Comparison of ENCODE assay signal across 27 cellular contexts in genomic region chr17:40407460-40407859, GRCh38. TPM values are rescaled to one million over a fixed set of nuclear protein-coding genes. Genes with fewer than 3 reads are reported as not detected.
"Had no signal": no experiment of that assay in that cellular context is flagged by ENCODE, and none has a peak within 500 bp of the region (broad histone marks: within the 10 kb centered on the region; RNA-seq: fewer than 3 reads in every experiment).

No MANE protein-coding gene starts in this region.

- H3K36me3 Mint-ChIP-seq: immature natural killer cell had no signal

- H3K27ac ChIP-seq: colonic mucosa, dorsolateral prefrontal cortex, esophagus muscularis mucosa, gastrocnemius medialis, heart left ventricle, hepatocyte, left lung, lower lobe of right lung had no signal

- DNase-seq: colonic mucosa; cortex of kidney; dermis blood vessel endothelial cell; dorsolateral prefrontal cortex; effector CD4-positive, alpha-beta T cell; effector memory CD4-positive, alpha-beta T cell; foreskin fibroblast; foreskin melanocyte; gastrocnemius medialis; heart left ventricle; hypothalamus; immature natural killer cell; islet precursor cell; kidney; kidney glomerular epithelial cell; left lung; left ventricle myocardium superior; lower lobe of right lung; mesenchymal stem cell; mucosa of descending colon; naive thymus-derived CD4-positive, alpha-beta T cell had no signal

- H3K27me3 Mint-ChIP-seq: naive thymus-derived CD4-positive, alpha-beta T cell had no signal

- H3K9me3 ChIP-seq: colonic mucosa, esophagus muscularis mucosa, gastrocnemius medialis, heart left ventricle, left lung, lower lobe of right lung, mucosa of descending colon had no signal

- H3K4me2 ChIP-seq: hepatocyte had no signal

- H3K27ac Mint-ChIP-seq: immature natural killer cell; mesothelial cell of epicardium; naive thymus-derived CD4-positive, alpha-beta T cell had no signal

- H3K36me3 ChIP-seq: colonic mucosa, esophagus muscularis mucosa, gastrocnemius medialis, lower lobe of right lung had no signal

- H3K4me3 ChIP-seq: colonic mucosa, dorsolateral prefrontal cortex, esophagus muscularis mucosa, gastrocnemius medialis, heart left ventricle, hepatocyte, left lung, lower lobe of right lung, mucosa of descending colon had no signal

- H3K27me3 ChIP-seq: colonic mucosa, esophagus muscularis mucosa, gastrocnemius medialis, heart left ventricle, hepatocyte, left lung had no signal

- ATAC-seq: gastrocnemius medialis; heart left ventricle; left lung; left ventricle myocardium superior; lower lobe of right lung; mucosa of descending colon; naive thymus-derived CD4-positive, alpha-beta T cell had no signal

- H3K4me3 Mint-ChIP-seq: immature natural killer cell; mesothelial cell of epicardium; naive thymus-derived CD4-positive, alpha-beta T cell had no signal

- H3K4me1 ChIP-seq: colonic mucosa, esophagus muscularis mucosa, gastrocnemius medialis, heart left ventricle, left lung, lower lobe of right lung had no signal

- H3K9me3 Mint-ChIP-seq: immature natural killer cell; mesothelial cell of epicardium; naive thymus-derived CD4-positive, alpha-beta T cell had no signal

- H3K4me1 Mint-ChIP-seq: mesothelial cell of epicardium had no signal

- FAIRE-seq: endothelial cell of umbilical vein, kidney had no signal

RNA-seq across cellular contexts. Expression of gene TOP2A, which starts 10.2 kb away (rescaled TPM):
- polyA plus RNA-seq: naive thymus-derived CD4-positive, alpha-beta T cell had no signal

RNA-seq across cellular contexts. Expression of gene GJD3, which starts 42.9 kb away (rescaled TPM):
- total RNA-seq: epithelial cell of proximal tubule, lower leg skin, mesothelial cell of epicardium had no signal
- polyA plus RNA-seq: naive thymus-derived CD4-positive, alpha-beta T cell had no signal
